In the genomic region with DNA sequence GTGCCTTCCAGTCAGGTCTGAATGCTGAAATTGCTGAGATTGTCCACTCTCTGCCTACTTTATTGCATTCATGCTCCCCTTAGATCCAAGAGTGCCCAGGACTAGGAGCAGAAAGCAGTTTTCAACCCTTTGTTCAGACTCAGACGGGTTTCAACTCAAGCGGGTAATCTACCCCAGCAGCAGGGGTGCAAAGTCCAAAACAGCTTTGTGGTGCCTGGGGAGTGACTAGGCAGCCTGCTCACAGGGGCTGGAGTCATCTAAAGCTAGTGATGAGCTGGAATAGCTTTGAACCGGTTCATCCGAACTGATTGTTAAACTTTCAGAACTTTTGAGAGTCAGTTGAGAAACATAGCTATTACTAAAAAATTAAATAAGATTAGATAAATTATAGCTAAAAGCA, we compare ENCODE assay signal across 21 cellular contexts.
DNase-seq lines count a peak whose midpoint lies in the region; ATAC-seq and TF ChIP-seq lines count a peak whose summit lies in the region.
"Had no signal": no experiment of that assay in that cellular context is flagged by ENCODE, and none has a peak within 500 bp of the region (broad histone marks: within the 10 kb centered on the region; RNA-seq: fewer than 3 reads in every experiment).

No MANE protein-coding gene starts in this region.

- H3K4me3 Mint-ChIP-seq in CD8-positive, alpha-beta T cell, result no peak overlapping the region
- H3K4me3 Mint-ChIP-seq: B cell had no signal

- intact Hi-C loops in CD8-positive, alpha-beta T cell (cut with DNase I, micrococcal nuclease), result no loop called here
- intact Hi-C loops in colonic mucosa (cut with DNase I), result no loop called here

- H3K27ac Mint-ChIP-seq in CD8-positive, alpha-beta T cell, result peak overlapping the region; percentile 84
- H3K27ac Mint-ChIP-seq: B cell had no signal

- POLR2A ChIA-PET in CD8-positive, alpha-beta T cell (lab: Charles Lee), result interaction anchor here (1.3 to 2.1 kb wide), 3 partner anchors 10 to 110 kb away, joined by 3 to 7 read pairs (median 6); no protein-coding TSS in a partner anchor

- no peak for TF ChIP-seq CTCF in CD8-positive, alpha-beta T cell (IDR thresholded peaks at IDR 0.05)
- TF ChIP-seq CTCF in colonic mucosa (IDR thresholded peaks at IDR 0.05), result no peak

- peaks cover 53% of the 10 kb centered on the region for H3K4me1 Mint-ChIP-seq in CD8-positive, alpha-beta T cell (ENCODE audit: low read depth)
- H3K4me1 Mint-ChIP-seq: B cell had no signal

- no peak for ATAC-seq in CD8-positive, alpha-beta T cell

- no peaks in the 10 kb centered on the region for H3K9me3 ChIP-seq in CD8-positive, alpha-beta T cell (ENCODE audit: low read length)
- H3K9me3 ChIP-seq in HUES48 (ENCODE audit: control insufficient read depth, insufficient read depth, low read length) (peaks cover 6% of the 10 kb centered on the region), colonic mucosa (no peaks in the 10 kb centered on the region)
- H3K9me3 ChIP-seq: thoracic aorta had no signal

- CTCF ChIA-PET in CD8-positive, alpha-beta T cell (lab: Charles Lee), result interaction anchor here (0.7 to 2.1 kb wide), 7 partner anchors 9 to 212 kb away, joined by 3 to 13 read pairs (median 4); a partner anchor contains a TSS

- no peaks in the 10 kb centered on the region for H3K27me3 ChIP-seq in CD8-positive, alpha-beta T cell (ENCODE audit: insufficient read depth, low read length)
- H3K27me3 ChIP-seq in HUES48 (ENCODE audit: control insufficient read depth, insufficient read depth, low read length) (peaks cover 9% of the 10 kb centered on the region; the same call in 1 of the 2 replicates), colonic mucosa (no peaks in the 10 kb centered on the region)

- no peaks in the 10 kb centered on the region for H3K27me3 Mint-ChIP-seq in CD8-positive, alpha-beta T cell (ENCODE audit: low read depth)
- H3K27me3 Mint-ChIP-seq: naive thymus-derived CD4-positive, alpha-beta T cell; progenitor cell of endocrine pancreas had no signal

- H3K4me1 ChIP-seq in CD8-positive, alpha-beta T cell (ENCODE audit: insufficient read depth, low read length), result peaks cover 27% of the 10 kb centered on the region
- H3K4me1 ChIP-seq in HUES48 (ENCODE audit: control insufficient read depth, insufficient read depth, low read length), result peaks cover 27% of the 10 kb centered on the region
- H3K4me1 ChIP-seq in colonic mucosa, result no peaks in the 10 kb centered on the region

- no peak overlapping the region for H3K27ac ChIP-seq in CD8-positive, alpha-beta T cell (ENCODE audit: low read depth, low read length)
- H3K27ac ChIP-seq in HUES48 (ENCODE audit: low read depth, low read length) (peak overlapping the region; percentile 44), colonic mucosa (no peak overlapping the region)
- H3K27ac ChIP-seq: RWPE1, thoracic aorta had no signal

- H3K4me3 ChIP-seq in CD8-positive, alpha-beta T cell (ENCODE audit: low read depth, low read length), result no peak overlapping the region
- H3K4me3 ChIP-seq in HUES48 (ENCODE audit: low read depth, low read length), result no peak overlapping the region
- H3K4me3 ChIP-seq in colonic mucosa, result no peak overlapping the region
- H3K4me3 ChIP-seq: skin epidermis, thoracic aorta had no signal

- H3K9ac ChIP-seq in HUES48 (ENCODE audit: low read depth, low read length), result no peak overlapping the region
- no peak overlapping the region for H3K9ac ChIP-seq in colonic mucosa (ENCODE audit: low read depth in 2 of 2, low read length in 2 of 2)

- H3K36me3 ChIP-seq in CD8-positive, alpha-beta T cell (ENCODE audit: insufficient read depth, low read length), result no peaks in the 10 kb centered on the region
- no peaks in the 10 kb centered on the region for H3K36me3 ChIP-seq in HUES48 (ENCODE audit: control insufficient read depth, insufficient read depth, low read length)
- H3K36me3 ChIP-seq in colonic mucosa, result no peaks in the 10 kb centered on the region
- H3K36me3 ChIP-seq: thoracic aorta had no signal

- H3K9me3 Mint-ChIP-seq in CD8-positive, alpha-beta T cell, result no peaks in the 10 kb centered on the region
- H3K9me3 Mint-ChIP-seq: naive thymus-derived CD4-positive, alpha-beta T cell had no signal

- no peak for DNase-seq in CD8-positive, alpha-beta T cell
- DNase-seq in colonic mucosa, result peak; percentile 60
- peak; percentile 39 for DNase-seq in mucosa of gallbladder (ENCODE audit: low spot score)
- no peak for DNase-seq in NCI-H2107 treated with DMSO at 0.1 percent for 48 hours (lab: John Stamatoyannopoulos, UW; ENCODE audit: unreplicated experiment)
- DNase-seq in NOMO-1 (lab: John Stamatoyannopoulos, UW; ENCODE audit: unreplicated experiment in 2 of 2), result no peak
- DNase-seq in SHP77 (lab: John Stamatoyannopoulos, UW), result no peak
- DNase-seq in stimulated activated CD4-positive, alpha-beta T cell treated with anti-CD3 and anti-CD28 coated beads, Interleukin-4, amount 100 ng/mL, for 24 hours, result no peak
- DNase-seq: activated gamma-delta T cell treated with Interleukin-2 at 50 U/mL for 16 hours; amygdala; DMS153; GOT3; head of caudate nucleus; naive thymus-derived CD4-positive, alpha-beta T cell; NCI-H1694 treated with DMSO at 0.1 percent for 48 hours; NCI-H345 had no signal

- no peaks in the 10 kb centered on the region for H3K36me3 Mint-ChIP-seq in CD8-positive, alpha-beta T cell

Comparison
In these comparisons a context has a peak if more than half of its experiments do, and no peak if none do; other contexts are left out.
1. DNase-seq: peak in colonic mucosa (single experiment) and mucosa of gallbladder (single experiment); none in CD8-positive, alpha-beta T cell (0 of 7), NCI-H2107 treated with DMSO at 0.1 percent for 48 hours (single experiment), NOMO-1 (0 of 2), SHP77 (0 of 2) and stimulated activated CD4-positive, alpha-beta T cell treated with anti-CD3 and anti-CD28 coated beads, Interleukin-4, amount 100 ng/mL, for 24 hours (single experiment).